1 cellular context compared by ENCODE assay signal in genomic region chr6:30969160-30969559, GRCh38. TPM values are rescaled to one million over a fixed set of nuclear protein-coding genes. Genes with fewer than 3 reads are reported as not detected.
"Had no signal": no experiment of that assay in that cellular context is flagged by ENCODE, and none has a peak within 500 bp of the region (broad histone marks: within the 10 kb centered on the region; RNA-seq: fewer than 3 reads in every experiment).

No MANE protein-coding gene starts in this region.

RNA-seq across cellular contexts. Expression of gene MUC22, which starts 41.1 kb away (rescaled TPM):
- polyA plus RNA-seq: aorta had no signal
